Comparison of ENCODE assay signal across 8 cellular contexts in genomic region chr10:70880077-70880534, GRCh38.
DNase-seq lines count a peak whose midpoint lies in the region; ATAC-seq and TF ChIP-seq lines count a peak whose summit lies in the region.

No MANE protein-coding gene starts in this region.

- no peak overlapping the region for H3K4me3 ChIP-seq in DOHH2 (ENCODE audit: low read length)

- no peak overlapping the region for H3K4me2 ChIP-seq in DOHH2 (ENCODE audit: low read length)

- no peaks in the 10 kb centered on the region for H3K79me2 ChIP-seq in DOHH2 (ENCODE audit: control insufficient read depth, low read length)

- H3K9me2 ChIP-seq in DOHH2 (replicated peaks; ENCODE audit: control insufficient read depth, low read length): no peaks in the 10 kb centered on the region

- no peaks in the 10 kb centered on the region for H3K4me1 ChIP-seq in DOHH2 (ENCODE audit: control insufficient read depth, low read length)

- H3K27me3 ChIP-seq in DOHH2 (ENCODE audit: control insufficient read depth, low read length): no peaks in the 10 kb centered on the region

- DNase-seq in NCI-H2227 treated with DMSO at 0.1 percent for 48 hours (lab: John Stamatoyannopoulos, UW) (peak; percentile 33), left kidney (ENCODE audit: low read depth, low spot score) (peak; percentile 88)
- peak; percentile 67 for DNase-seq in central memory CD4-positive, alpha-beta T cell
- DNase-seq in stimulated activated CD4-positive, alpha-beta T cell treated with anti-CD3 and anti-CD28 coated beads, Interleukin-4, amount 100 ng/mL, for 1 hour: peak; percentile 71

- TF ChIP-seq CTCF in DOHH2 (IDR thresholded peaks at IDR 0.05; ENCODE audit: low read depth, low read length, poor library complexity, severe bottlenecking): peak; percentile 89

- H3K36me3 ChIP-seq in DOHH2 (ENCODE audit: control insufficient read depth, low read length): no peaks in the 10 kb centered on the region

- peak; percentile 59 for ATAC-seq in HG02759 (IDR thresholded peaks at IDR 0.05; ENCODE audit: unreplicated experiment)
- peak; percentile 90 to 92 for ATAC-seq in activated CD4-positive, CD25-positive, alpha-beta regulatory T cell treated with anti-CD3 and anti-CD28 coated beads, Interleukin-2, amount 50 U/mL, for 24 hours
- ATAC-seq in HG03159 (IDR thresholded peaks at IDR 0.05; ENCODE audit: unreplicated experiment): no peak

- no peaks in the 10 kb centered on the region for H4K20me1 ChIP-seq in DOHH2 (ENCODE audit: control insufficient read depth, insufficient read depth, low read depth, low read length)

- H3K9me3 ChIP-seq in DOHH2 (ENCODE audit: control insufficient read depth, insufficient read depth, low read length): no peaks in the 10 kb centered on the region

- no peak overlapping the region for H3K27ac ChIP-seq in DOHH2 (ENCODE audit: low read depth, low read length)

- no peaks in the 10 kb centered on the region for H3F3A ChIP-seq in DOHH2 (ENCODE audit: control insufficient read depth, insufficient read depth)

Comparison
In these comparisons a context has a peak if more than half of its experiments do, and no peak if none do; other contexts are left out.
1. DNase-seq: peak in every context shown above with its lines; median percentile 88 in left kidney; 71 in stimulated activated CD4-positive, alpha-beta T cell treated with anti-CD3 and anti-CD28 coated beads, Interleukin-4, amount 100 ng/mL, for 1 hour; 67 in central memory CD4-positive, alpha-beta T cell; 33 in NCI-H2227 treated with DMSO at 0.1 percent for 48 hours.